Comparison of ENCODE assay signal across 10 cellular contexts in the genomic region with DNA sequence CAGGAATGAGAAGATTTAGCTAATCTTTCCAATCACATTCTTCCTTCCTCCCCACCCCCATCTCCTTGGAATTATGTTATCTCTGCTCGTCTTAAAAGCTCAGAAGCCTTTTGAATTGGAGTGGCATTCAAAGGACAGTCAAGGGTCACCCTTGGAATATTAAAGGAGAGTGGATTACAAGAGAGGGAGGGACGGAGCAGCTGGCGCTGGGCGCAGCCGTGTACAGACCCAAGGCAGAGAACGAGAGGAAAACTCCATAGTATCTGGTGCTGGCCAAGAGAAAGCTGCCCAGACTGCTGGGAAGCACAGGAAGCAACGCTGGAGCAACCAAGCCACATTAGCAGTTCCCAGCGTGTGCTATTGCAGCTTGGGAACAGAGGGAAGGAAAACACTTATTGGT.
DNase-seq lines count a peak whose midpoint lies in the region; ATAC-seq, FAIRE-seq and TF ChIP-seq lines count a peak whose summit lies in the region.
"Had no signal": no experiment of that assay in that cellular context is flagged by ENCODE, and none has a peak within 500 bp of the region (broad histone marks: within the 10 kb centered on the region; RNA-seq: fewer than 3 reads in every experiment).

No MANE protein-coding gene starts in this region.

- no peak overlapping the region for H3K27ac ChIP-seq in endothelial cell of umbilical vein (ENCODE audit: insufficient read depth, low read depth, low read length)
- H3K27ac ChIP-seq in A673 (ENCODE audit: low read depth, low read length, poor library complexity, severe bottlenecking): no peak overlapping the region

- no peaks in the 10 kb centered on the region for H3K27me3 Mint-ChIP-seq in activated T-helper 1 cell treated with anti-CD3 and anti-CD28 coated beads, Interleukin-12 subunit alpha, Interleukin-12 subunit beta, Interleukin-2, Interleukin-4 antibody, amounts not matched to agents 30 ng/mL and 10 ng/mL and 1 ng/mL, durations not matched to agents 14 hours and 24 hours and 36 hours (ENCODE audit: insufficient read depth)

- DNase-seq in NCI-H2227 (lab: John Stamatoyannopoulos, UW; ENCODE audit: unreplicated experiment): peak; percentile 74
- peak; percentile 22 for DNase-seq in endothelial cell of umbilical vein (ENCODE audit: low read depth, low spot score)
- DNase-seq in occipital lobe (lab: John Stamatoyannopoulos, UW): peak; percentile 20
- DNase-seq in activated T-helper 1 cell treated with anti-CD3 and anti-CD28 coated beads, Interleukin-12 subunit alpha, Interleukin-12 subunit beta, Interleukin-2, Interleukin-4 antibody, amounts not matched to agents 30 ng/mL and 10 ng/mL and 1 ng/mL, durations not matched to agents 14 hours and 24 hours and 36 hours (ENCODE audit: low spot score): no peak
- DNase-seq in A673 (ENCODE audit: low spot score): no peak
- DNase-seq: natural killer cell, T-helper 1 cell had no signal

- H3K4me1 Mint-ChIP-seq in activated T-helper 1 cell treated with anti-CD3 and anti-CD28 coated beads, Interleukin-12 subunit alpha, Interleukin-12 subunit beta, Interleukin-2, Interleukin-4 antibody, amounts not matched to agents 30 ng/mL and 10 ng/mL and 1 ng/mL, durations not matched to agents 14 hours and 24 hours and 36 hours (ENCODE audit: low read depth): no peaks in the 10 kb centered on the region
- H3K4me1 Mint-ChIP-seq: natural killer cell had no signal

- no peak overlapping the region for H3K4me3 Mint-ChIP-seq in activated T-helper 1 cell treated with anti-CD3 and anti-CD28 coated beads, Interleukin-12 subunit alpha, Interleukin-12 subunit beta, Interleukin-2, Interleukin-4 antibody, amounts not matched to agents 30 ng/mL and 10 ng/mL and 1 ng/mL, durations not matched to agents 14 hours and 24 hours and 36 hours
- H3K4me3 Mint-ChIP-seq: natural killer cell had no signal

- H3K4me1 ChIP-seq in endothelial cell of umbilical vein (ENCODE audit: control insufficient read depth, extremely low read depth, insufficient read depth, low read length) (no peaks in the 10 kb centered on the region), A673 (ENCODE audit: insufficient read depth, low read length, poor library complexity, severe bottlenecking) (no peaks in the 10 kb centered on the region)

- intact Hi-C loops in endothelial cell of umbilical vein (cut with micrococcal nuclease): no loop called here
- intact Hi-C loops in activated T-helper 1 cell treated with anti-CD3 and anti-CD28 coated beads, Interleukin-12 subunit alpha, Interleukin-12 subunit beta, Interleukin-2, Interleukin-4 antibody, amounts not matched to agents 30 ng/mL and 10 ng/mL and 1 ng/mL, durations not matched to agents 14 hours and 24 hours and 36 hours (cut with micrococcal nuclease): no loop called here
- intact Hi-C loops in A673 (cut with micrococcal nuclease; ENCODE audit: unreplicated experiment): no loop called here

- H3K36me3 ChIP-seq in endothelial cell of umbilical vein (ENCODE audit: control insufficient read depth in 2 of 2, extremely low read depth in 1 of 2, insufficient read depth in 2 of 2, low read length in 2 of 2) (no peaks in the 10 kb centered on the region), A673 (ENCODE audit: insufficient read depth, low read length, poor library complexity, severe bottlenecking) (no peaks in the 10 kb centered on the region)

- dilution Hi-C loops in endothelial cell of umbilical vein (cut with MboI; ENCODE audit: extremely low pct_ligation_motif_present, low sequenced_read_pairs): no loop called here

- no TSS peak for BruUV-seq in endothelial cell of umbilical vein (replicated peaks; lab: Mats Ljungman, UMichigan)
- no TSS peak for BruUV-seq in A673 (replicated peaks; lab: Mats Ljungman, UMichigan)

- POLR2A ChIA-PET in endothelial cell of umbilical vein (lab: Charles Lee): no interaction called here
- POLR2A ChIA-PET in A673 (lab: Charles Lee; ENCODE audit: low non-redundant PET): no interaction called here

- H3K9me3 ChIP-seq in endothelial cell of umbilical vein (replicated peaks; ENCODE audit: control insufficient read depth, insufficient read depth, low read length): no peaks in the 10 kb centered on the region
- no peaks in the 10 kb centered on the region for H3K9me3 ChIP-seq in A673 (ENCODE audit: low read depth, low read length, poor library complexity, severe bottlenecking)

- FAIRE-seq in G401.6 (lab: Jason Lieb, UNC) (peak; percentile 94), endothelial cell of umbilical vein (lab: Jason Lieb, UNC) (no peak)

- no peaks in the 10 kb centered on the region for H3K36me3 Mint-ChIP-seq in activated T-helper 1 cell treated with anti-CD3 and anti-CD28 coated beads, Interleukin-12 subunit alpha, Interleukin-12 subunit beta, Interleukin-2, Interleukin-4 antibody, amounts not matched to agents 30 ng/mL and 10 ng/mL and 1 ng/mL, durations not matched to agents 14 hours and 24 hours and 36 hours (ENCODE audit: low read depth)
- H3K36me3 Mint-ChIP-seq: natural killer cell had no signal

- H3K9me3 Mint-ChIP-seq in activated T-helper 1 cell treated with anti-CD3 and anti-CD28 coated beads, Interleukin-12 subunit alpha, Interleukin-12 subunit beta, Interleukin-2, Interleukin-4 antibody, amounts not matched to agents 30 ng/mL and 10 ng/mL and 1 ng/mL, durations not matched to agents 14 hours and 24 hours and 36 hours: no peaks in the 10 kb centered on the region
- H3K9me3 Mint-ChIP-seq: natural killer cell had no signal

- H3K27ac Mint-ChIP-seq in activated T-helper 1 cell treated with anti-CD3 and anti-CD28 coated beads, Interleukin-12 subunit alpha, Interleukin-12 subunit beta, Interleukin-2, Interleukin-4 antibody, amounts not matched to agents 30 ng/mL and 10 ng/mL and 1 ng/mL, durations not matched to agents 14 hours and 24 hours and 36 hours: no peak overlapping the region
- H3K27ac Mint-ChIP-seq: natural killer cell had no signal

- H2AFZ ChIP-seq in endothelial cell of umbilical vein (ENCODE audit: low read depth, low read length): no peak overlapping the region

- H3K9ac ChIP-seq in endothelial cell of umbilical vein (replicated peaks; ENCODE audit: extremely low read depth, insufficient read depth, low read length): no peak overlapping the region

- H3K27me3 ChIP-seq in endothelial cell of umbilical vein (ENCODE audit: control insufficient read depth in 2 of 2, insufficient read depth in 2 of 2, low read length in 2 of 2): peaks cover 0 to 5% of the 10 kb centered on the region in 2 experiments
- peaks cover 4% of the 10 kb centered on the region for H3K27me3 ChIP-seq in A673 (replicated peaks; ENCODE audit: insufficient read depth, low read depth, low read length, poor library complexity)

- TF ChIP-seq CTCF in endothelial cell of umbilical vein (IDR thresholded peaks at IDR 0.05; ENCODE audit: extremely low read depth in 1 of 2, insufficient read depth in 1 of 2, low read depth in 1 of 2, low read length in 2 of 2) (no peak), A673 (conservative IDR thresholded peaks at IDR 0.05; ENCODE audit: low read depth, low read length) (no peak)

- no peaks in the 10 kb centered on the region for H3K9me1 ChIP-seq in endothelial cell of umbilical vein (replicated peaks; ENCODE audit: control insufficient read depth, extremely low read depth, insufficient read depth, low read length)

- H3K79me2 ChIP-seq in endothelial cell of umbilical vein (ENCODE audit: control insufficient read depth, insufficient read depth, low read length): no peaks in the 10 kb centered on the region

- H4K20me1 ChIP-seq in endothelial cell of umbilical vein (replicated peaks; ENCODE audit: control insufficient read depth, extremely low read depth, insufficient read depth, low read length): no peaks in the 10 kb centered on the region

- ATAC-seq in GM19397 (IDR thresholded peaks at IDR 0.05; ENCODE audit: unreplicated experiment) (no peak), HG03378 (IDR thresholded peaks at IDR 0.05; ENCODE audit: unreplicated experiment) (no peak)
- ATAC-seq: natural killer cell had no signal

- no peak for TF ChIP-seq POLR2A in endothelial cell of umbilical vein (IDR thresholded peaks at IDR 0.05; ENCODE audit: low read depth, low read length)

- CTCF ChIA-PET in endothelial cell of umbilical vein (lab: Charles Lee) (interaction anchor here (0.7 to 1.0 kb wide), 4 partner anchors 164 to 392 kb away, joined by 3 to 4 read pairs (median 3); a partner anchor contains a TSS), A673 (lab: Charles Lee) (no interaction called here)

- H3K4me3 ChIP-seq in endothelial cell of umbilical vein (replicated peaks in 1 of 3; ENCODE audit: insufficient read depth in 1 of 3, low read depth in 1 of 3, low read length in 3 of 3) (no peak overlapping the region), A673 (ENCODE audit: low read depth, low read length, poor library complexity, severe bottlenecking) (no peak overlapping the region)

- no peak overlapping the region for H3K4me2 ChIP-seq in endothelial cell of umbilical vein (ENCODE audit: insufficient read depth, low read length)

TF ChIP-seq in endothelial cell of umbilical vein, 7 proteins besides CTCF, POLR2A, EP300 and RAD21:
- TF ChIP-seq GATA2 (IDR thresholded peaks at IDR 0.05; ENCODE audit: insufficient read depth, insufficient read length, low read depth, low read length) (no peak), JUN (IDR thresholded peaks at IDR 0.05; ENCODE audit: borderline replicate concordance, insufficient read depth, insufficient read length, low read depth) (no peak), FOS (IDR thresholded peaks at IDR 0.05; ENCODE audit: borderline replicate concordance, insufficient read depth, low read length) (no peak), EZH2 (IDR thresholded peaks at IDR 0.05; ENCODE audit: borderline replicate concordance, low read depth, low read length, severe bottlenecking) (no peak), POLR2AphosphoS5 (IDR thresholded peaks at IDR 0.05; ENCODE audit: insufficient read depth, low read depth, low read length) (no peak), MYC (IDR thresholded peaks at IDR 0.05; ENCODE audit: low read depth, low read length) (no peak)
- TF ChIP-seq, protein P1, sequence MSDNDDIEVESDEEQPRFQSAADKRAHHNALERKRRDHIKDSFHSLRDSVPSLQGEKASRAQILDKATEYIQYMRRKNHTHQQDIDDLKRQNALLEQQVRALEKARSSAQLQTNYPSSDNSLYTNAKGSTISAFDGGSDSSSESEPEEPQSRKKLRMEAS (IDR thresholded peaks at IDR 0.05; ENCODE audit: insufficient read depth, insufficient read length): no peak

Comparison
In these comparisons a context has a peak if more than half of its experiments do, and no peak if none do; other contexts are left out.
1. DNase-seq: peak in NCI-H2227 (single experiment), endothelial cell of umbilical vein (single experiment) and occipital lobe (single experiment); none in activated T-helper 1 cell treated with anti-CD3 and anti-CD28 coated beads, Interleukin-12 subunit alpha, Interleukin-12 subunit beta, Interleukin-2, Interleukin-4 antibody, amounts not matched to agents 30 ng/mL and 10 ng/mL and 1 ng/mL, durations not matched to agents 14 hours and 24 hours and 36 hours (single experiment) and A673 (single experiment).